In the genomic region with DNA sequence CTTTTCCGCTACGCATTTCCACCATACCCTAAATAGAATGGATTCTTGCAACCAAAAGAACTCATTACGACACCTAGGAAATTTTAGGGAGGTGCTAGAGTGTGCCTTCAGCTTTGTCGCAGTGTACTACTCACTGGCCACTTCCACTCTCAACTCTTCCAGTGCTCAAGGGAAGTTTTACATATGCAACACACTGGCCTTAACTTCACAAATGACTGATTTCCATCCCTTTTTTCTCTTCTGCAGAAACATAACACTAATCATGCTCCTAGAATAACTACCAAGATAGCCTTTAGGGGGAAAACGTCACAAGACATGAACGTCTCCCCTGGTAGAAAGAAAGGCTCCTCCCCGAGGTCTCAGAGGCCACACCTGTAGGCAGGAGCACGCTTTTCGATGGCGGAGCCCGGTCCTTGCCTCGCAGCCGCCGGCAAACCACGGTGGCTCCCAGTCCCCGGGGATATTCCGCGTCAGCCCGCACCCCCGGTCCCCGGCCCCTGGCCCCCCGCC, we compare ENCODE assay signal across 8 cellular contexts.
DNase-seq lines count a peak whose midpoint lies in the region; ATAC-seq lines count a peak whose summit lies in the region.

No MANE protein-coding gene starts in this region.

- ATAC-seq in HG02852 (IDR thresholded peaks at IDR 0.05; ENCODE audit: unreplicated experiment): peak; percentile 66

- DNase-seq in NCI-H1694 treated with DMSO at 0.1 percent for 48 hours (lab: John Stamatoyannopoulos, UW) (peak; percentile 52), NCI-H1694 (lab: John Stamatoyannopoulos, UW) (no peak), NCI-H146 treated with DMSO at 0.1 percent for 48 hours (lab: John Stamatoyannopoulos, UW; ENCODE audit: unreplicated experiment) (peak; percentile 58), UCSD-AML1 (lab: John Stamatoyannopoulos, UW; ENCODE audit: unreplicated experiment) (peak; percentile 64), T47D (ENCODE audit: low read depth in 1 of 2, low spot score in 1 of 2) (peak; percentile 59 to 70), kidney glomerular epithelial cell (lab: John Stamatoyannopoulos, UW) (peak; percentile 47)
- peak; percentile 51 to 60 for DNase-seq in stimulated activated CD4-positive, alpha-beta T cell treated with anti-CD3 and anti-CD28 coated beads, Interleukin-1b, Interleukin-23, amount 100 ng/mL, for 4 hours (ENCODE audit: low read depth in 2 of 2)

- in situ Hi-C loops in T47D (cut with HindIII; ENCODE audit: low pct_unique_long_range_greater_than_20kb, low sequenced_read_pairs): no loop called here
